ENCODE assay signal across 11 cellular contexts in genomic region chr4:35912174-35912573, GRCh38.
DNase-seq lines count a peak whose midpoint lies in the region; ATAC-seq and TF ChIP-seq lines count a peak whose summit lies in the region.
"Had no signal": no experiment of that assay in that cellular context is flagged by ENCODE, and none has a peak within 500 bp of the region (broad histone marks: within the 10 kb centered on the region; RNA-seq: fewer than 3 reads in every experiment).

No MANE protein-coding gene starts in this region.

- H3K4me3 Mint-ChIP-seq in stimulated activated memory B cell treated with anti-CD40 and anti-IgM and Interleukin-4, amounts not matched to agents 10 μg/mL and 1 μg/mL and 100 μg/mL, for 72 hours, result no peak overlapping the region

- no peaks in the 10 kb centered on the region for H3K27me3 ChIP-seq in prostate gland (replicated peaks; ENCODE audit: insufficient read depth)
- H3K27me3 ChIP-seq: heart right ventricle had no signal

- TF ChIP-seq CTCF in prostate gland (IDR thresholded peaks at IDR 0.05), result no peak

- no peaks in the 10 kb centered on the region for H3K9me3 ChIP-seq in prostate gland
- H3K9me3 ChIP-seq: heart right ventricle, thoracic aorta had no signal

- H3K36me3 Mint-ChIP-seq in stimulated activated memory B cell treated with anti-CD40 and anti-IgM and Interleukin-4, amounts not matched to agents 10 μg/mL and 1 μg/mL and 100 μg/mL, for 72 hours, result no peaks in the 10 kb centered on the region

- peak; percentile 79 for ATAC-seq in GM19043 (IDR thresholded peaks at IDR 0.05; ENCODE audit: low read depth, unreplicated experiment)
- ATAC-seq in GM21825 (IDR thresholded peaks at IDR 0.05; ENCODE audit: unreplicated experiment), result peak; percentile 85
- ATAC-seq in HG03175 (IDR thresholded peaks at IDR 0.05; ENCODE audit: unreplicated experiment), result peak; percentile 89
- peak; percentile 78 for ATAC-seq in stimulated activated memory B cell treated with anti-CD40 and anti-IgM and Interleukin-4, amounts not matched to agents 10 μg/mL and 1 μg/mL and 100 μg/mL, for 72 hours
- no peak for ATAC-seq in HG02840 (IDR thresholded peaks at IDR 0.05; ENCODE audit: low FRiP score, unreplicated experiment)
- ATAC-seq: heart right ventricle had no signal

- H3K36me3 ChIP-seq in prostate gland, result no peaks in the 10 kb centered on the region
- H3K36me3 ChIP-seq: heart right ventricle, thoracic aorta had no signal

- H3K4me1 Mint-ChIP-seq in stimulated activated memory B cell treated with anti-CD40 and anti-IgM and Interleukin-4, amounts not matched to agents 10 μg/mL and 1 μg/mL and 100 μg/mL, for 72 hours, result no peaks in the 10 kb centered on the region

- 83% methylated on average over 2 of the region's 2 CpGs for WGBS in prostate gland

- H3K9me3 Mint-ChIP-seq in stimulated activated memory B cell treated with anti-CD40 and anti-IgM and Interleukin-4, amounts not matched to agents 10 μg/mL and 1 μg/mL and 100 μg/mL, for 72 hours, result peaks cover 8% of the 10 kb centered on the region

- H3K4me1 ChIP-seq in prostate gland (replicated peaks), result no peaks in the 10 kb centered on the region
- H3K4me1 ChIP-seq: heart right ventricle had no signal

- no peak overlapping the region for H3K4me3 ChIP-seq in prostate gland
- H3K4me3 ChIP-seq: heart right ventricle, lung, thoracic aorta had no signal

- H3K27ac ChIP-seq in prostate gland, result no peak overlapping the region
- H3K27ac ChIP-seq: heart right ventricle, thoracic aorta had no signal

- DNase-seq in prostate gland (ENCODE audit: low spot score) (no peak), HuH-7 (ENCODE audit: low spot score) (no peak)
- DNase-seq: activated T-cell treated with anti-CD3 and anti-CD28 coated beads, Interleukin-2, amount 50 U/mL, for 48 hours; heart right ventricle had no signal

- H3K27me3 Mint-ChIP-seq in stimulated activated memory B cell treated with anti-CD40 and anti-IgM and Interleukin-4, amounts not matched to agents 10 μg/mL and 1 μg/mL and 100 μg/mL, for 72 hours, result no peaks in the 10 kb centered on the region

- no peak overlapping the region for H3K27ac Mint-ChIP-seq in stimulated activated memory B cell treated with anti-CD40 and anti-IgM and Interleukin-4, amounts not matched to agents 10 μg/mL and 1 μg/mL and 100 μg/mL, for 72 hours

- TF ChIP-seq POLR2A in prostate gland (IDR thresholded peaks at IDR 0.05), result no peak

- intact Hi-C loops in prostate gland (cut with DNase I), result no loop called here
